ENCODE assay signal across 8 cellular contexts in genomic region chr11:8732748-8733241, GRCh38. TPM values are rescaled to one million over a fixed set of nuclear protein-coding genes. Genes with fewer than 3 reads are reported as not detected.
DNase-seq lines count a peak whose midpoint lies in the region; ATAC-seq, FAIRE-seq and TF ChIP-seq lines count a peak whose summit lies in the region.

No MANE protein-coding gene starts in this region.

- peak; percentile 91 for DNase-seq in H54 (ENCODE audit: insufficient read length, low spot score)
- DNase-seq in amniotic epithelial cell (ENCODE audit: low read depth), result peak; percentile 61
- peak; percentile 73 for DNase-seq in islet precursor cell
- DNase-seq in thoracic aorta (ENCODE audit: low spot score), result peak; percentile 82
- no peak for DNase-seq in activated naive CD4-positive, alpha-beta T cell treated with Interleukin-2 at 50 U/mL for 16 hours
- no peak for DNase-seq in NCI-H1092 treated with DMSO at 0.1 percent for 48 hours (lab: John Stamatoyannopoulos, UW)
- DNase-seq in LoVo (ENCODE audit: low spot score), result no peak

- peak; percentile 89 for FAIRE-seq in H54 (lab: Jason Lieb, UNC)

- no peaks in the 10 kb centered on the region for H3K27me3 ChIP-seq in thoracic aorta (replicated peaks; ENCODE audit: insufficient read depth)

- no peak overlapping the region for H3K4me3 ChIP-seq in thoracic aorta

- H3K36me3 ChIP-seq in thoracic aorta, result peaks cover 5% of the 10 kb centered on the region

- TF ChIP-seq CTCF in thoracic aorta (IDR thresholded peaks at IDR 0.05), result no peak

- peak; percentile 97 for ATAC-seq in thoracic aorta (ENCODE audit: insufficient number of reproducible peaks, low FRiP score, low read depth)
- no peak for ATAC-seq in GM21526 (IDR thresholded peaks at IDR 0.05; ENCODE audit: low FRiP score, unreplicated experiment)

- TF ChIP-seq POLR2A in H54 (IDR thresholded peaks at IDR 0.05; ENCODE audit: low read depth, low read length), result no peak

- H3K4me1 ChIP-seq in thoracic aorta (ENCODE audit: control insufficient read depth in 1 of 2, low read depth in 2 of 2), result peaks cover 20 to 62% of the 10 kb centered on the region in 2 donors

- H3K27ac ChIP-seq in thoracic aorta, result peak overlapping the region; percentile 68 to 75

- H3K9me3 ChIP-seq in thoracic aorta, result no peaks in the 10 kb centered on the region

RNA-seq across cellular contexts. Expression of gene RPL27A, which starts 50.2 kb away (rescaled TPM):
- 100 to 1,000 TPM; 537 to 617 TPM for total RNA-seq in thoracic aorta

RNA-seq across cellular contexts. Expression of gene TRIM66, which starts 50.3 kb away (rescaled TPM):
- 10 to 100 TPM; 10.2 to 18.1 TPM for total RNA-seq in thoracic aorta

Comparison
In these comparisons a context has a peak if more than half of its experiments do, and no peak if none do; other contexts are left out.
1. DNase-seq: peak in H54 (single experiment), amniotic epithelial cell (single experiment), islet precursor cell (single experiment) and thoracic aorta (single experiment); none in activated naive CD4-positive, alpha-beta T cell treated with Interleukin-2 at 50 U/mL for 16 hours (single experiment), NCI-H1092 treated with DMSO at 0.1 percent for 48 hours (single experiment) and LoVo (single experiment).